8 cellular contexts compared by ENCODE assay signal in genomic region chr15:66253643-66254363, GRCh38. TPM values are rescaled to one million over a fixed set of nuclear protein-coding genes. Genes with fewer than 3 reads are reported as not detected.
DNase-seq lines count a peak whose midpoint lies in the region; ATAC-seq and TF ChIP-seq lines count a peak whose summit lies in the region.

MEGF11 (minus strand) TSS chr15:66253750; CDS start chr15:66128403, 125,347 bp downstream.

- ATAC-seq in PC-3 (peak; percentile 67), HG03378 (IDR thresholded peaks at IDR 0.05; ENCODE audit: unreplicated experiment) (no peak)

- H3K4me2 ChIP-seq in PC-3 (ENCODE audit: low read length) = peak within 1 kb of the TSS; percentile 99

- H3K4me3 ChIP-seq in GM12875 (ENCODE audit: low read depth, low read length) = peak within 1 kb of the TSS; percentile 29
- peak within 1 kb of the TSS; percentile 73 for H3K4me3 ChIP-seq in PC-3 (ENCODE audit: low read length)
- peak within 1 kb of the TSS; percentile 50 to 65 for H3K4me3 ChIP-seq in tibial artery

- TF ChIP-seq CTCF in GM12875 (IDR thresholded peaks at IDR 0.05; ENCODE audit: borderline replicate concordance, insufficient read depth, low read depth, low read length) (no peak), PC-3 (conservative IDR thresholded peaks at IDR 0.05; ENCODE audit: low read depth, low read length) (no peak), tibial artery (IDR thresholded peaks at IDR 0.05) (no peak)

- H3F3A ChIP-seq in PC-3 (ENCODE audit: low read length, unreplicated experiment) = no peaks in the 10 kb centered on the region

- BruUV-seq in PC-3 (replicated peaks; lab: Mats Ljungman, UMichigan) = no TSS peak

- CTCF ChIA-PET in PC-3 (lab: Charles Lee) = no interaction called here

- no peak within 1 kb of the TSS for H3K9ac ChIP-seq in PC-3 (ENCODE audit: low read length)

- H3K9me3 ChIP-seq in PC-3 (ENCODE audit: low read length) = no peaks in the 10 kb centered on the region
- H3K9me3 ChIP-seq in tibial artery = no peaks in the 10 kb centered on the region

- no peaks in the 10 kb centered on the region for H3K9me2 ChIP-seq in PC-3 (replicated peaks; ENCODE audit: low read length)

- no peaks in the 10 kb centered on the region for H4K20me1 ChIP-seq in PC-3 (ENCODE audit: low read length)

- H3K36me3 ChIP-seq in PC-3 (ENCODE audit: low read depth, low read length) = no peaks in the 10 kb centered on the region
- H3K36me3 ChIP-seq in tibial artery = no peaks in the 10 kb centered on the region

- H2AFZ ChIP-seq in PC-3 (ENCODE audit: low read length) = peak within 1 kb of the TSS; percentile 95

- H3K79me2 ChIP-seq in PC-3 (ENCODE audit: low read length) = no peaks in the 10 kb centered on the region

- H3K27ac ChIP-seq in PC-3 (ENCODE audit: low read length) (no peak within 1 kb of the TSS), tibial artery (no peak within 1 kb of the TSS)

- H3K27me3 ChIP-seq in PC-3 (ENCODE audit: low read length) = peaks cover 17% of the 10 kb centered on the region; the same call in 1 of the 2 replicates
- peaks cover 0 to 76% of the 10 kb centered on the region in 2 donors for H3K27me3 ChIP-seq in tibial artery

- no peaks in the 10 kb centered on the region for H3K4me1 ChIP-seq in PC-3 (ENCODE audit: insufficient read depth, low read length)
- H3K4me1 ChIP-seq in tibial artery = peaks cover 0 to 33% (median 25%) of the 10 kb centered on the region in 4 donors

- DNase-seq in 8988T (peak; percentile 55), PC-3 (peak; percentile 11), ecto neural progenitor cell (ENCODE audit: low spot score) (peak; percentile 61), medulla oblongata (ENCODE audit: extremely low spot score) (peak; percentile 25), tibial artery (no peak), SKM-1 (lab: John Stamatoyannopoulos, UW; ENCODE audit: unreplicated experiment) (no peak)

- intact Hi-C loops in PC-3 (cut with micrococcal nuclease) (no loop called here), tibial artery (cut with DNase I; ENCODE audit: low total_unique reads) (loop anchor here (5.0 kb wide), 1 partner anchor 33 kb away; no protein-coding TSS in a partner anchor)

- POLR2A ChIA-PET in PC-3 (lab: Charles Lee; ENCODE audit: unreplicated experiment) = no interaction called here

RNA-seq across cellular contexts. Expression of gene MEGF11, which starts in this region (rescaled TPM):
- not detected in 2 replicates for total RNA-seq in PC-3 (2014; rRNA removed)

Comparison
In these comparisons a context has a peak if more than half of its experiments do, and no peak if none do; other contexts are left out.
1. Peak in DNase-seq, ATAC-seq, H3K4me3 ChIP-seq and H3K4me2 ChIP-seq in PC-3; RNA of the gene not detected or under 1 TPM.
2. DNase-seq: peak in 8988T (single experiment), ecto neural progenitor cell (single experiment) and medulla oblongata (single experiment); none in tibial artery (0 of 2) and SKM-1 (single experiment).
3. Peak in every context shown above with its lines, with median percentiles within 50 percentile points of each other: H3K4me3 ChIP-seq.